ENCODE assay signal across 24 cellular contexts in genomic region chr9:33175633-33176325, GRCh38. TPM values are rescaled to one million over a fixed set of nuclear protein-coding genes. Genes with fewer than 3 reads are reported as not detected.
A peak's percentile ranks its signal among the peaks of the same experiment; 100 is the strongest.
DNase-seq lines count a peak whose midpoint lies in the region; ATAC-seq, FAIRE-seq and TF ChIP-seq lines count a peak whose summit lies in the region.
"Had no signal": no experiment of that assay in that cellular context is flagged by ENCODE, and none has a peak within 500 bp of the region (broad histone marks: within the 10 kb centered on the region; RNA-seq: fewer than 3 reads in every experiment).

No MANE protein-coding gene starts in this region.

- intact Hi-C loops in HepG2 (cut with micrococcal nuclease; ENCODE audit: unreplicated experiment) = loop anchor here (5.0 kb wide), 1 partner anchor 73 kb away; no protein-coding TSS in a partner anchor
- intact Hi-C loops in right lobe of liver (cut with DNase I) = loop anchor here in 1 of 2 donors (10.0 kb wide), 1 partner anchor 91 kb away; no protein-coding TSS in a partner anchor
- intact Hi-C loops in Panc1 (cut with micrococcal nuclease; ENCODE audit: unreplicated experiment) = no loop called here

- DNase-seq in HepG2 (ENCODE audit: low spot score) (no peak), right lobe of liver (no peak), Panc1 (ENCODE audit: low read depth, low spot score) (no peak), right atrium auricular region (ENCODE audit: low spot score) (peak; percentile 53), midbrain (lab: John Stamatoyannopoulos, UW) (no peak), mesenteric fat pad (ENCODE audit: low spot score) (no peak), NCI-H2029 treated with DMSO at 0.1 percent for 48 hours (lab: John Stamatoyannopoulos, UW) (no peak)
- DNase-seq: BE2C; Caco-2; CD4-positive, alpha-beta T cell; DND-41; GM23248; H9; KG1; NCI-H1105; NCI-H146; NCI-H2029; NCI-H2171; NCI-H524 treated with DMSO at 0.1 percent for 48 hours; SHP77 had no signal

- TF ChIP-seq POLR2A in HepG2 (IDR thresholded peaks at IDR 0.05; ENCODE audit: insufficient read depth in 1 of 2, low read depth in 2 of 2, low read length in 2 of 2) (no peak), right lobe of liver (IDR thresholded peaks at IDR 0.05) (no peak)

- no peaks in the 10 kb centered on the region for H3K79me2 ChIP-seq in HepG2 (ENCODE audit: insufficient read depth, low read length)

- H3K36me3 ChIP-seq in HepG2 (replicated peaks in 1 of 2; ENCODE audit: control insufficient read depth in 1 of 2, insufficient read depth in 2 of 2, low read length in 2 of 2) (no peaks in the 10 kb centered on the region), right lobe of liver (no peaks in the 10 kb centered on the region), Panc1 (ENCODE audit: control insufficient read depth, insufficient read depth, low read length) (no peaks in the 10 kb centered on the region), right atrium auricular region (no peaks in the 10 kb centered on the region)
- H3K36me3 ChIP-seq: BE2C had no signal

- H3K4me3 ChIP-seq in HepG2 (replicated peaks in 1 of 3; ENCODE audit: insufficient read depth in 1 of 3, low read depth in 2 of 3, low read length in 3 of 3) = no peak overlapping the region
- H3K4me3 ChIP-seq in right lobe of liver = no peak overlapping the region
- no peak overlapping the region for H3K4me3 ChIP-seq in Panc1 (ENCODE audit: low read depth in 2 of 2, low read length in 2 of 2)
- H3K4me3 ChIP-seq in right atrium auricular region = no peak overlapping the region
- H3K4me3 ChIP-seq: A549, GM23248, SK-N-MC had no signal

- H3K4me1 ChIP-seq in HepG2 (ENCODE audit: insufficient read depth, low read length) (peaks cover 35% of the 10 kb centered on the region), right lobe of liver (peaks cover 0 to 26% (median 10%) of the 10 kb centered on the region in 4 donors), Panc1 (ENCODE audit: control insufficient read depth, insufficient read depth, low read length) (peaks cover 6% of the 10 kb centered on the region; the same call in 1 of the 2 replicates), right atrium auricular region (peaks cover 0 to 40% of the 10 kb centered on the region in 2 donors)
- H3K4me1 ChIP-seq: BE2C had no signal

- H2AFZ ChIP-seq in HepG2 (ENCODE audit: low read length) = no peak overlapping the region
- H2AFZ ChIP-seq: GM23248 had no signal

- FAIRE-seq in HepG2 (lab: Jason Lieb, UNC) = no peak
- FAIRE-seq: A549, GM12891 had no signal

- in situ Hi-C loops in HepG2 (cut with HindIII; ENCODE audit: extremely low pct_ligation_motif_present, low pct_unique_long_range_greater_than_20kb) (no loop called here), Panc1 (cut with HindIII; ENCODE audit: low pct_unique_long_range_greater_than_20kb, low sequenced_read_pairs) (no loop called here)

- H3K4me2 ChIP-seq in HepG2 (ENCODE audit: low read depth, low read length) = no peak overlapping the region
- H3K4me2 ChIP-seq: A549 had no signal

- no peak for ATAC-seq in HepG2
- no peak for ATAC-seq in right lobe of liver
- ATAC-seq in Panc1 = no peak
- ATAC-seq: A549 had no signal

- H4K20me1 ChIP-seq in HepG2 (ENCODE audit: insufficient read depth, low read length) = no peaks in the 10 kb centered on the region

- no peaks in the 10 kb centered on the region for H3K27me3 ChIP-seq in HepG2 (ENCODE audit: control insufficient read depth in 1 of 2, insufficient read depth in 2 of 2, low read length in 2 of 2)
- H3K27me3 ChIP-seq in right lobe of liver = no peaks in the 10 kb centered on the region
- H3K27me3 ChIP-seq in Panc1 (ENCODE audit: control insufficient read depth, insufficient read depth, low read length) = no peaks in the 10 kb centered on the region
- no peaks in the 10 kb centered on the region for H3K27me3 ChIP-seq in right atrium auricular region
- H3K27me3 ChIP-seq: BE2C had no signal

- CTCF ChIA-PET in HepG2 (lab: Yijun Ruan, JAX; ENCODE audit: low intra/inter-chr PET ratio, low total read pairs) = no interaction called here
- CTCF ChIA-PET in Panc1 (lab: Charles Lee) = no interaction called here

- POLR2A ChIA-PET in HepG2 (lab: Yijun Ruan, JAX) (no interaction called here), Panc1 (lab: Charles Lee) (interaction anchor here (0.6 kb wide), 1 partner anchor 49 kb away, joined by 3 read pairs; no protein-coding TSS in a partner anchor)

- no peak for TF ChIP-seq RAD21 in HepG2 (CRISPR knock-in tag; IDR thresholded peaks at IDR 0.05)

- TF ChIP-seq EP300 in HepG2 (IDR thresholded peaks at IDR 0.05; ENCODE audit: low read depth in 2 of 2, low read length in 2 of 2) = no peak
- TF ChIP-seq EP300 in HepG2 (CRISPR knock-in tag; IDR thresholded peaks at IDR 0.05; ENCODE audit: borderline replicate concordance) = no peak

- H3K9me3 ChIP-seq in HepG2 (ENCODE audit: low read length) (no peaks in the 10 kb centered on the region), right lobe of liver (no peaks in the 10 kb centered on the region), Panc1 (ENCODE audit: control insufficient read depth, insufficient read depth, low read depth, low read length) (no peaks in the 10 kb centered on the region), right atrium auricular region (no peaks in the 10 kb centered on the region)
- H3K9me3 ChIP-seq: A549, BE2C, Caco-2 had no signal

- BruUV-seq in HepG2 (replicated peaks; lab: Mats Ljungman, UMichigan) = no TSS peak
- BruUV-seq in Panc1 (replicated peaks; lab: Mats Ljungman, UMichigan) = no TSS peak

- no peak overlapping the region for H3K9ac ChIP-seq in HepG2 (ENCODE audit: insufficient read depth, low read depth, low read length)
- H3K9ac ChIP-seq: GM23248 had no signal

- no peak overlapping the region for H3K27ac ChIP-seq in HepG2 (ENCODE audit: extremely low read length, insufficient read depth, low read length)
- no peak overlapping the region for H3K27ac ChIP-seq in right lobe of liver
- H3K27ac ChIP-seq in Panc1 (ENCODE audit: low read length) = no peak overlapping the region
- H3K27ac ChIP-seq in right atrium auricular region = no peak overlapping the region
- H3K27ac ChIP-seq: A549, GM23248, HL-60, SK-N-MC had no signal

- TF ChIP-seq CTCF in HepG2 (CRISPR knock-in tag; IDR thresholded peaks at IDR 0.05) = no peak
- TF ChIP-seq CTCF in right lobe of liver (IDR thresholded peaks at IDR 0.05) = no peak
- TF ChIP-seq CTCF in Panc1 (IDR thresholded peaks at IDR 0.05) = peak; percentile 4; the same call in 1 of the 2 replicates
- TF ChIP-seq CTCF in right atrium auricular region (IDR thresholded peaks at IDR 0.05) = no peak

- WGBS in HepG2 (ENCODE audit: low lambda C conversion rate) = 47% methylated on average over 6 of the region's 6 CpGs
- WGBS in right lobe of liver (ENCODE audit: insufficient coverage, low coverage, low lambda C conversion rate, missing lambda C conversion rate) = 66% methylated on average over 6 of the region's 6 CpGs

TF ChIP-seq in HepG2, 621 proteins besides CTCF, POLR2A, EP300 and RAD21 (continues in another document):
- TF ChIP-seq ZNF510 (CRISPR knock-in tag; IDR thresholded peaks at IDR 0.05; ENCODE audit: low read depth) = no peak
- TF ChIP-seq CEBPB (IDR thresholded peaks at IDR 0.05; ENCODE audit: borderline replicate concordance, low read depth, low read length) = peak; percentile 34; the same call in 1 of the 2 replicates
- no peak for TF ChIP-seq ZFP90 (CRISPR knock-in tag; IDR thresholded peaks at IDR 0.05; ENCODE audit: borderline replicate concordance)
- no peak for TF ChIP-seq SMAD9 (CRISPR knock-in tag; IDR thresholded peaks at IDR 0.05)
- TF ChIP-seq SUZ12 (IDR thresholded peaks at IDR 0.05; ENCODE audit: low read depth, low read length) = no peak
- no peak for TF ChIP-seq ZFP36L1 (CRISPR knock-in tag; IDR thresholded peaks at IDR 0.05)
- no peak for TF ChIP-seq RORA (CRISPR knock-in tag; IDR thresholded peaks at IDR 0.05)

RNA-seq across cellular contexts. Expression of gene B4GALT1, which starts 8.6 kb away (rescaled TPM):
- total RNA-seq in HepG2 (2016; rRNA removed; fragmentation: Illumina TruSeq; extraction: Trizol) (15.7 TPM in 2 replicates), right lobe of liver (100 to 1,000 TPM in 1 of 6 experiments, 10 to 100 TPM in 5; 48.5 to 145 (median 79.5) TPM), Panc1 (2021; ENCODE audit: unreplicated experiment) (57.4 TPM), right atrium auricular region (10 to 100 TPM; 57.6 to 76.1 TPM), mesenteric fat pad (115 TPM)
- total RNA-seq in HepG2 (2016; cell fraction: cytosol; rRNA removed; fragmentation: Illumina TruSeq; extraction: Trizol; ENCODE audit: low read depth) = 3.3 and 3.4 TPM in 2 replicates
- total RNA-seq in HepG2 (2016; cell fraction: insoluble cytoplasmic fraction; rRNA removed; fragmentation: Illumina TruSeq; extraction: Trizol) = 13.5 and 16.1 TPM in 2 replicates
- total RNA-seq in HepG2 (2016; cell fraction: membrane; rRNA removed; fragmentation: Illumina TruSeq; extraction: Trizol) = 19.9 and 20.6 TPM in 2 replicates
- total RNA-seq in HepG2 (2016; cell fraction: nucleus; rRNA removed; fragmentation: Illumina TruSeq; extraction: Trizol) = 22.5 and 25.2 TPM in 2 replicates
- polyA plus RNA-seq in HepG2 (2011; rRNA removed) = 33.5 and 37.5 TPM in 2 replicates
- polyA plus RNA-seq in HepG2 (2011; cell fraction: cytosol; rRNA removed) = 35.6 and 46.0 TPM in 2 replicates
- 14.7 and 19.1 TPM in 2 replicates for polyA plus RNA-seq in HepG2 (2011; cell fraction: nucleus; rRNA removed)
- 57.7 and 61.1 TPM in 2 replicates for polyA plus RNA-seq in HepG2 (2012)
- polyA plus RNA-seq in HepG2 (2016; cell fraction: cytosol; fragmentation: Illumina TruSeq; extraction: Trizol; ENCODE audit: low read depth) = 5.0 and 5.4 TPM in 2 replicates
- polyA plus RNA-seq in HepG2 (2016; cell fraction: insoluble cytoplasmic fraction; fragmentation: Illumina TruSeq; extraction: Trizol; ENCODE audit: low read depth) = 21.1 and 25.1 TPM in 2 replicates
- polyA plus RNA-seq in HepG2 (2016; cell fraction: membrane; fragmentation: Illumina TruSeq; extraction: Trizol; ENCODE audit: low read depth) = 21.2 TPM in 2 replicates
- polyA plus RNA-seq in HepG2 (2016; cell fraction: nucleus; fragmentation: Illumina TruSeq; extraction: Trizol; ENCODE audit: insufficient read depth, low read depth) = 40.6 and 42.3 TPM in 2 replicates
- 78.3 and 316 TPM in 2 replicates for polyA minus RNA-seq in HepG2 (2011; rRNA and poly(A)+ RNA removed; ENCODE audit: low replicate concordance)
- polyA minus RNA-seq in HepG2 (2011; cell fraction: cytosol; rRNA and poly(A)+ RNA removed) = 35.8 and 41.0 TPM in 2 replicates
- polyA minus RNA-seq in HepG2 (2011; cell fraction: nucleus; rRNA and poly(A)+ RNA removed) = 17.3 and 22.3 TPM in 2 replicates
- 34.5 TPM for polyA plus RNA-seq in Panc1 (2012; ENCODE audit: insufficient read length)
